10 cellular contexts compared by ENCODE assay signal in the genomic region with DNA sequence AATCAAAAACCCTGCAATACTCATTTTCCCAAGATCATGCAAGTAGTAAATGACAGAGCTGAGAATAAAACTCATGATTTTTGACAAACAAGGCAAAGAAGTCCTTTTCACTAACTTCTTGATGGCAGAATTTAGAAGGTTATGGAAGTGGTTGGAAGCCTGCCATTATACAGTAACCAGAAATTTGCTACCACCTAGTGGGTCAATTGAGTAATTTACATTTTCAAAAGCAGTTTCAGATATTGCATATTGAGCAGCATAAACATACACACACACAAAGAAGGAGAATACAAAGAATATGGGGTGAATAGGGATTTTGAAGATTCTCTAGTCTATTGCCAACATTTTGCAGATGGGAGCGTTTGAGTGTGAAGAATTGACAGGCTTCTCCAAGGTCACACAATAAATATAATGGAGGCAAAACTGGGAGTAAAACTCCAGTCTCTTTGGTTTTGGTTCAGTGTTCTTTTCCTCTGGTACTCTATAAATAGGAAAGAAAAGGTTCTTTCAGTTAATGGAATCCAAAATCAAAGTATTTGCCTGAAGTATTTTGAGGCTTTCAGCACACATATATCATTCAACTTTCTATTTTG.
DNase-seq lines count a peak whose midpoint lies in the region; TF ChIP-seq lines count a peak whose summit lies in the region.
"Had no signal": no experiment of that assay in that cellular context is flagged by ENCODE, and none has a peak within 500 bp of the region (broad histone marks: within the 10 kb centered on the region; RNA-seq: fewer than 3 reads in every experiment).

No MANE protein-coding gene starts in this region.

- TF ChIP-seq CTCF in GM20000 (IDR thresholded peaks at IDR 0.05; ENCODE audit: extremely low read depth, missing control alignments) = no peak
- peak; percentile 60 for TF ChIP-seq CTCF in fibroblast of villous mesenchyme (IDR thresholded peaks at IDR 0.05; ENCODE audit: insufficient read depth, low read depth, low read length)

- H3K4me1 Mint-ChIP-seq in T-helper 2 cell treated with Interferon-gamma antibody and Interleukin-4, amounts not matched to agents 5 μg/mL and 100 μg/mL, for 36 hours (ENCODE audit: low read depth) = no peaks in the 10 kb centered on the region
- H3K4me1 Mint-ChIP-seq: T-cell had no signal

- DNase-seq in DMS153 treated with DMSO at 0.1 percent for 48 hours (lab: John Stamatoyannopoulos, UW; ENCODE audit: unreplicated experiment) (peak; percentile 44), GM20000 (ENCODE audit: low spot score) (peak; percentile 13), Karpas-422 (peak; percentile 65), SK-N-MC (ENCODE audit: low read depth, low spot score) (peak; percentile 78), fibroblast of villous mesenchyme (ENCODE audit: low read depth) (peak; percentile 64), skeletal muscle cell (ENCODE audit: low read depth) (peak; percentile 13), substantia nigra (lab: John Stamatoyannopoulos, UW) (no peak)
- DNase-seq in T-helper 2 cell treated with Interferon-gamma antibody and Interleukin-4, amounts not matched to agents 5 μg/mL and 100 μg/mL, for 36 hours (ENCODE audit: low spot score) = no peak
- DNase-seq: T-cell had no signal

- no peaks in the 10 kb centered on the region for H3K36me3 Mint-ChIP-seq in T-helper 2 cell treated with Interferon-gamma antibody and Interleukin-4, amounts not matched to agents 5 μg/mL and 100 μg/mL, for 36 hours (ENCODE audit: low read depth)
- H3K36me3 Mint-ChIP-seq: naive thymus-derived CD8-positive, alpha-beta T cell; T-cell had no signal

- no peak overlapping the region for H3K27ac Mint-ChIP-seq in T-helper 2 cell treated with Interferon-gamma antibody and Interleukin-4, amounts not matched to agents 5 μg/mL and 100 μg/mL, for 36 hours
- H3K27ac Mint-ChIP-seq: naive thymus-derived CD8-positive, alpha-beta T cell; T-cell had no signal

- H3K27me3 Mint-ChIP-seq in T-helper 2 cell treated with Interferon-gamma antibody and Interleukin-4, amounts not matched to agents 5 μg/mL and 100 μg/mL, for 36 hours (ENCODE audit: low read depth) = peaks cover 4% of the 10 kb centered on the region

- H3K27ac ChIP-seq in Karpas-422 (ENCODE audit: low read length) (no peak overlapping the region), SK-N-MC (peak overlapping the region; percentile 59), substantia nigra (ENCODE audit: low read depth, low read length, poor library complexity, severe bottlenecking) (no peak overlapping the region)

- no peak overlapping the region for H3K4me3 Mint-ChIP-seq in T-helper 2 cell treated with Interferon-gamma antibody and Interleukin-4, amounts not matched to agents 5 μg/mL and 100 μg/mL, for 36 hours
- H3K4me3 Mint-ChIP-seq: naive thymus-derived CD8-positive, alpha-beta T cell; T-cell had no signal

- no peaks in the 10 kb centered on the region for H3K36me3 ChIP-seq in Karpas-422 (ENCODE audit: insufficient read depth, low read length)
- no peaks in the 10 kb centered on the region for H3K36me3 ChIP-seq in SK-N-MC (ENCODE audit: insufficient read depth, low read length)

- H3K9me3 ChIP-seq in Karpas-422 (ENCODE audit: low read length) = no peaks in the 10 kb centered on the region
- no peaks in the 10 kb centered on the region for H3K9me3 ChIP-seq in SK-N-MC (ENCODE audit: low read depth, low read length)

- H3K4me1 ChIP-seq in Karpas-422 (ENCODE audit: low read length) = no peaks in the 10 kb centered on the region

- H4K20me1 ChIP-seq in Karpas-422 (ENCODE audit: insufficient read depth, low read depth, low read length) = no peaks in the 10 kb centered on the region

- no peaks in the 10 kb centered on the region for H3K79me2 ChIP-seq in Karpas-422 (ENCODE audit: low read length)

- no peak overlapping the region for H3K4me2 ChIP-seq in Karpas-422 (ENCODE audit: low read depth, low read length, poor library complexity, severe bottlenecking)

- H3K4me3 ChIP-seq in Karpas-422 (ENCODE audit: low read length) = no peak overlapping the region
- H3K4me3 ChIP-seq in SK-N-MC = no peak overlapping the region
- H3K4me3 ChIP-seq in fibroblast of villous mesenchyme (ENCODE audit: low read depth, low read length) = no peak overlapping the region
- no peak overlapping the region for H3K4me3 ChIP-seq in skeletal muscle cell (ENCODE audit: low read depth, low read length)

- H3K9me2 ChIP-seq in Karpas-422 (replicated peaks; ENCODE audit: insufficient read depth, low read length) = no peaks in the 10 kb centered on the region

- H3K9me3 Mint-ChIP-seq in T-helper 2 cell treated with Interferon-gamma antibody and Interleukin-4, amounts not matched to agents 5 μg/mL and 100 μg/mL, for 36 hours = no peaks in the 10 kb centered on the region
- H3K9me3 Mint-ChIP-seq: naive thymus-derived CD8-positive, alpha-beta T cell; T-cell had no signal

- H3K9ac ChIP-seq in Karpas-422 (ENCODE audit: low read length) (no peak overlapping the region), SK-N-MC (ENCODE audit: insufficient read length) (no peak overlapping the region)

- H3K27me3 ChIP-seq in Karpas-422 (ENCODE audit: low read length) = no peaks in the 10 kb centered on the region

- H2AFZ ChIP-seq in Karpas-422 (ENCODE audit: low read length) = no peak overlapping the region

Comparison
In these comparisons a context has a peak if more than half of its experiments do, and no peak if none do; other contexts are left out.
1. DNase-seq: peak in DMS153 treated with DMSO at 0.1 percent for 48 hours (single experiment), GM20000 (single experiment), Karpas-422 (single experiment), SK-N-MC (single experiment), fibroblast of villous mesenchyme (single experiment) and skeletal muscle cell (single experiment); none in T-helper 2 cell treated with Interferon-gamma antibody and Interleukin-4, amounts not matched to agents 5 μg/mL and 100 μg/mL, for 36 hours (single experiment) and substantia nigra (0 of 49).